In genomic region chrX:80486299-80486698, GRCh38 we compare ENCODE assay signal across 19 cellular contexts.
DNase-seq lines count a peak whose midpoint lies in the region; ATAC-seq and TF ChIP-seq lines count a peak whose summit lies in the region.
"Had no signal": no experiment of that assay in that cellular context is flagged by ENCODE, and none has a peak within 500 bp of the region (broad histone marks: within the 10 kb centered on the region; RNA-seq: fewer than 3 reads in every experiment).

No MANE protein-coding gene starts in this region.

- no peak overlapping the region for H3K4me3 ChIP-seq in right atrium auricular region
- H3K4me3 ChIP-seq in gastrocnemius medialis, result no peak overlapping the region
- H3K4me3 ChIP-seq: BLaER1 had no signal

- no peak for DNase-seq in Right ventricle myocardium superior
- no peak for DNase-seq in right atrium auricular region (ENCODE audit: low spot score)
- peak; percentile 1 for DNase-seq in inferior parietal cortex (ENCODE audit: extremely low spot score)
- peak; percentile 2 to 56 for DNase-seq in gastrocnemius medialis
- no peak for DNase-seq in Kasumi-1 (lab: John Stamatoyannopoulos, UW)
- no peak for DNase-seq in HPDE6-E6E7 (ENCODE audit: extremely low spot score)
- DNase-seq: 8988T; ACHN; BE2C; C1 segment of cervical spinal cord; Caco-2; Calu3; CD4-positive, alpha-beta memory T cell; CD4-positive, CD25-positive, alpha-beta regulatory T cell; CD8-positive, alpha-beta memory T cell; DMS79 treated with DMSO at 0.1 percent for 48 hours; GF-D8 had no signal

- H3K4me1 ChIP-seq in right atrium auricular region, result no peaks in the 10 kb centered on the region
- no peaks in the 10 kb centered on the region for H3K4me1 ChIP-seq in gastrocnemius medialis
- H3K4me1 ChIP-seq: BE2C, BLaER1, Caco-2 had no signal

- H3K27ac ChIP-seq in right atrium auricular region (no peak overlapping the region), gastrocnemius medialis (no peak overlapping the region)
- H3K27ac ChIP-seq: BLaER1 had no signal

- H3K9me3 ChIP-seq in right atrium auricular region (peaks cover 0 to 9% of the 10 kb centered on the region in 2 donors), gastrocnemius medialis (no peaks in the 10 kb centered on the region)
- H3K9me3 ChIP-seq: BE2C, Caco-2 had no signal

- ATAC-seq in Right ventricle myocardium superior (ENCODE audit: poor library complexity) (peak; percentile 29), gastrocnemius medialis (peak; percentile 39 to 50), GM21529 (IDR thresholded peaks at IDR 0.05; ENCODE audit: unreplicated experiment) (no peak)

- TF ChIP-seq CTCF in right atrium auricular region (IDR thresholded peaks at IDR 0.05), result no peak
- no peak for TF ChIP-seq CTCF in gastrocnemius medialis (IDR thresholded peaks at IDR 0.05 in 4 of 5, conservative IDR thresholded peaks at IDR 0.05 in 1 of 5)

- H3K27me3 ChIP-seq in right atrium auricular region, result no peaks in the 10 kb centered on the region
- H3K27me3 ChIP-seq in gastrocnemius medialis, result no peaks in the 10 kb centered on the region
- H3K27me3 ChIP-seq: BE2C had no signal

- intact Hi-C loops in Right ventricle myocardium superior (cut with DNase I), result no loop called here
- intact Hi-C loops in gastrocnemius medialis (cut with DNase I; ENCODE audit: low total_unique reads), result no loop called here

- in situ Hi-C loops in gastrocnemius medialis (cut with MboI; ENCODE audit: low sequenced_read_pairs in 4 of 4), result loop anchor here in 1 of 4 donors (25.0 kb wide), 1 partner anchor 99 kb away; no protein-coding TSS in a partner anchor

- no peaks in the 10 kb centered on the region for H3K36me3 ChIP-seq in right atrium auricular region
- H3K36me3 ChIP-seq in gastrocnemius medialis, result no peaks in the 10 kb centered on the region
- H3K36me3 ChIP-seq: BE2C, BLaER1 had no signal

- TF ChIP-seq POLR2A in gastrocnemius medialis (IDR thresholded peaks at IDR 0.05), result no peak

Comparison
In these comparisons a context has a peak if more than half of its experiments do, and no peak if none do; other contexts are left out.
1. DNase-seq: peak in inferior parietal cortex (single experiment) and gastrocnemius medialis (2 of 2); none in Right ventricle myocardium superior (single experiment), right atrium auricular region (single experiment), Kasumi-1 (0 of 2) and HPDE6-E6E7 (single experiment).